Comparison of ENCODE assay signal across 7 cellular contexts in genomic region chr5:134738963-134739661, GRCh38. TPM values are rescaled to one million over a fixed set of nuclear protein-coding genes. Genes with fewer than 3 reads are reported as not detected.
A peak's percentile ranks its signal among the peaks of the same experiment; 100 is the strongest.
DNase-seq lines count a peak whose midpoint lies in the region; ATAC-seq and TF ChIP-seq lines count a peak whose summit lies in the region.

No MANE protein-coding gene starts in this region.

- 5% methylated on average over 21 of the region's 21 CpGs for WGBS in SK-N-SH (ENCODE audit: low lambda C conversion rate)
- WGBS in spleen, 5 donors = 1 to 3% (median 1%) methylated on average over 21 of the region's 21 CpGs

- H3K36me3 Mint-ChIP-seq in MCF 10A (ENCODE audit: insufficient read depth, unreplicated experiment) = peaks cover 34% of the 10 kb centered on the region

- CTCF ChIA-PET in SK-N-SH (lab: Yijun Ruan, JAX) (interaction anchor here (0.7 to 3.5 kb wide), 11 partner anchors 12 to 592 kb away, joined by 3 to 16 read pairs (median 6); partner anchors contain the start of genes C5orf24, DDX46 and PCBD2), MCF 10A (lab: Yijun Ruan, JAX) (interaction anchor here (0.6 to 5.3 kb wide), 34 partner anchors 9 to 1413 kb away, joined by 3 to 71 read pairs (median 3); partner anchors contain the start of genes DDX46, PCBD2 and SAR1B)

- H3F3A ChIP-seq in SK-N-SH (replicated peaks; ENCODE audit: insufficient read depth) = peaks cover 8% of the 10 kb centered on the region

- peaks cover 17% of the 10 kb centered on the region for H3K4me1 Mint-ChIP-seq in MCF 10A (ENCODE audit: insufficient read depth, unreplicated experiment)

- BruUV-seq in MCF 10A (replicated peaks; lab: Mats Ljungman, UMichigan) = no TSS peak

- POLR2A ChIA-PET in SK-N-SH (lab: Yijun Ruan, JAX) = interaction anchor here (0.7 to 2.1 kb wide), 6 partner anchors 19 to 1847 kb away, joined by 3 to 11 read pairs (median 6); partner anchors contain the start of genes DDX46, HSPA4, PCBD2 and TXNDC15
- POLR2A ChIA-PET in MCF 10A (lab: Yijun Ruan, JAX) = interaction anchor here (0.6 to 11.8 kb wide), 38 partner anchors 9 to 741 kb away, joined by 3 to 156 read pairs (median 4); partner anchors contain the start of genes C5orf24, DDX46, PCBD2 and PPP2CA

- no peaks in the 10 kb centered on the region for H3K9me3 ChIP-seq in SK-N-SH
- no peaks in the 10 kb centered on the region for H3K9me3 ChIP-seq in spleen

- no peak for TF ChIP-seq POLR2A in spleen (IDR thresholded peaks at IDR 0.05)

- no peak for TF ChIP-seq EP300 in SK-N-SH (IDR thresholded peaks at IDR 0.05; ENCODE audit: borderline replicate concordance in 1 of 2, low read depth in 1 of 2, low read length in 1 of 2)

- no peaks in the 10 kb centered on the region for H3K27me3 Mint-ChIP-seq in MCF 10A (ENCODE audit: insufficient read depth, unreplicated experiment)

- peaks cover 57% of the 10 kb centered on the region for H3K79me2 ChIP-seq in SK-N-SH (ENCODE audit: insufficient read depth)

- no peak for TF ChIP-seq RAD21 in SK-N-SH (IDR thresholded peaks at IDR 0.05; ENCODE audit: low read length)

- H3K27ac ChIP-seq in SK-N-SH (ENCODE audit: low read depth in 2 of 2, low read length in 1 of 2) (peak overlapping the region; percentile 65 to 90), spleen (peak overlapping the region; percentile 82 to 95 (median 92))

- H4K20me1 ChIP-seq in SK-N-SH (ENCODE audit: insufficient read depth) = 0 out of 2 replicates have a peak, but pooled peaks cover 3% of the 10 kb centered on the region

- H3K4me1 ChIP-seq in SK-N-SH (ENCODE audit: control insufficient read depth in 1 of 2, insufficient read depth in 2 of 2, low read depth in 1 of 2, low read length in 1 of 2) (peaks cover 0 to 12% of the 10 kb centered on the region in 2 experiments; a peak in 2 of 4 replicates), spleen (peaks cover 8 to 69% (median 50%) of the 10 kb centered on the region in 6 donors)

- no peak for ATAC-seq in GM19324 (IDR thresholded peaks at IDR 0.05; ENCODE audit: low FRiP score, unreplicated experiment)

- no peaks in the 10 kb centered on the region for H3K9me2 ChIP-seq in SK-N-SH

- peak overlapping the region; percentile 79 for H3K9ac ChIP-seq in SK-N-SH

- H3K4me3 Mint-ChIP-seq in MCF 10A (ENCODE audit: unreplicated experiment) = peak overlapping the region; percentile 97

- no peaks in the 10 kb centered on the region for H3K9me3 Mint-ChIP-seq in MCF 10A (ENCODE audit: unreplicated experiment)

- H2AFZ ChIP-seq in SK-N-SH (ENCODE audit: low read depth) = peak overlapping the region; percentile 84

- TF ChIP-seq CTCF in GM06990 (IDR thresholded peaks at IDR 0.05; ENCODE audit: insufficient read depth, low read length, poor library complexity, severe bottlenecking) (no peak), SK-N-SH (IDR thresholded peaks at IDR 0.05) (peak; percentile 34), MCF 10A (IDR thresholded peaks at IDR 0.05; ENCODE audit: unreplicated experiment) (peak; percentile 36), spleen (IDR thresholded peaks at IDR 0.05 in 8 of 11, conservative IDR thresholded peaks at IDR 0.05 in 3 of 11) (peak in 4 of 11 experiments; percentile 5 to 18 (median 12))

- intact Hi-C loops in MCF 10A (cut with micrococcal nuclease) = loop anchor here (1.0 to 5.0 kb wide), 6 partner anchors 19 to 212 kb away; partner anchors contain the start of genes DDX46, JADE2, PCBD2 and SEC24A
- intact Hi-C loops in spleen (cut with DNase I; ENCODE audit: low total_unique reads) = loop anchor here (10.0 kb wide), 1 partner anchor 564 kb away; the partner anchor contains the start of gene SKP1

- peaks cover 1% of the 10 kb centered on the region for H3K36me3 ChIP-seq in GM06990 (ENCODE audit: control insufficient read depth, insufficient read depth, low read length)
- peaks cover 6 to 26% of the 10 kb centered on the region in 2 experiments for H3K36me3 ChIP-seq in SK-N-SH (replicated peaks in 1 of 2; ENCODE audit: control insufficient read depth in 1 of 2, insufficient read depth in 2 of 2, low read length in 1 of 2)
- peaks cover 0 to 37% (median 4%) of the 10 kb centered on the region in 6 donors for H3K36me3 ChIP-seq in spleen

- H3K27me3 ChIP-seq in GM06990 (replicated peaks; ENCODE audit: control insufficient read depth, insufficient read depth, low read length) = no peaks in the 10 kb centered on the region
- no peaks in the 10 kb centered on the region for H3K27me3 ChIP-seq in SK-N-SH (ENCODE audit: insufficient read depth)
- no peaks in the 10 kb centered on the region for H3K27me3 ChIP-seq in spleen (replicated peaks in 1 of 7)

- peak overlapping the region; percentile 99 for H3K4me3 ChIP-seq in GM06990 (replicated peaks; ENCODE audit: low read depth, low read length)
- H3K4me3 ChIP-seq in Jurkat, Clone E6-1 (ENCODE audit: low read length) = peak overlapping the region; percentile 95
- H3K4me3 ChIP-seq in SK-N-SH (ENCODE audit: low read depth in 2 of 2, low read length in 1 of 2) = peak overlapping the region; percentile 76 to 84
- H3K4me3 ChIP-seq in spleen = peak overlapping the region; percentile 62 to 83 (median 74)

- peak; percentile 20 for DNase-seq in GM06990 (ENCODE audit: extremely low read depth, insufficient read length)
- DNase-seq in Jurkat, Clone E6-1 (ENCODE audit: low read depth, low spot score) = peak; percentile 42
- DNase-seq in SK-N-SH = peak; percentile 48
- peak; percentile 72 for DNase-seq in MCF 10A (ENCODE audit: unreplicated experiment)
- DNase-seq in iPS-NIHi7 (ENCODE audit: extremely low spot score) = peak; percentile 29
- peak; percentile 77 for DNase-seq in spleen

- peak overlapping the region; percentile 95 for H3K27ac Mint-ChIP-seq in MCF 10A (ENCODE audit: low read depth, unreplicated experiment)

- H3K4me2 ChIP-seq in SK-N-SH = peak overlapping the region; percentile 78

TF ChIP-seq in SK-N-SH, 30 proteins besides CTCF, POLR2A, EP300 and RAD21:
- TF ChIP-seq ZBTB33 (IDR thresholded peaks at IDR 0.05; ENCODE audit: borderline replicate concordance, low read depth) (no peak), MXI1 (IDR thresholded peaks at IDR 0.05; ENCODE audit: low read depth, low read length) (peak; percentile 39; the same call in 1 of the 2 replicates)
TF ChIP-seq in SK-N-SH: peak in this region for 1.

RNA-seq across cellular contexts. Expression of gene CAMLG, which starts 0.8 kb away (rescaled TPM):
- polyA plus RNA-seq in Jurkat, Clone E6-1 (2012; ENCODE audit: insufficient read depth, insufficient read length) = 35.3 TPM
- polyA plus RNA-seq in SK-N-SH (2012; rRNA removed) (11.9 and 16.9 TPM in 2 replicates), spleen (10 to 100 TPM; 36.1 to 55.7 (median 48.5) TPM)
- polyA plus RNA-seq in SK-N-SH (2012; cell fraction: cytosol; rRNA removed) = 24.7 and 29.6 TPM in 2 replicates
- polyA plus RNA-seq in SK-N-SH (2012; cell fraction: nucleus; rRNA removed) = 4.4 and 6.8 TPM in 2 replicates
- total RNA-seq in MCF 10A (2022) (38.3 and 41.8 TPM in 2 replicates), spleen (10 to 100 TPM; 16.3 to 30.5 (median 22.0) TPM)

RNA-seq across cellular contexts. Expression of gene DDX46, which starts 19.5 kb away (rescaled TPM):
- 82.1 TPM for polyA plus RNA-seq in Jurkat, Clone E6-1 (2012; ENCODE audit: insufficient read depth, insufficient read length)
- 20.3 and 22.6 TPM in 2 replicates for polyA plus RNA-seq in SK-N-SH (2012; rRNA removed)
- 19.5 and 23.3 TPM in 2 replicates for polyA plus RNA-seq in SK-N-SH (2012; cell fraction: cytosol; rRNA removed)
- polyA plus RNA-seq in SK-N-SH (2012; cell fraction: nucleus; rRNA removed) = 31.7 and 51.8 TPM in 2 replicates
- total RNA-seq in MCF 10A (2022) = 57.7 and 77.0 TPM in 2 replicates
- 10 to 100 TPM; 41.2 to 74.2 (median 54.5) TPM for total RNA-seq in spleen
- polyA plus RNA-seq in spleen = 10 to 100 TPM; 10.7 to 19.1 (median 14.4) TPM

Comparison
In these comparisons a context has a peak if more than half of its experiments do, and no peak if none do; other contexts are left out.
1. DNase-seq: peak in every context shown above with its lines; median percentile 77 in spleen; 72 in MCF 10A; 48 in SK-N-SH; 42 in Jurkat, Clone E6-1; 29 in iPS-NIHi7; 20 in GM06990.